In genomic region chr10:5608608-5609270, GRCh38 we compare ENCODE assay signal across 1 cellular context.
TF ChIP-seq lines count a peak whose summit lies in the region.

No MANE protein-coding gene starts in this region.

TF ChIP-seq in IMR-90, 13 proteins besides CTCF, POLR2A, EP300 and RAD21:
- TF ChIP-seq USF2 (IDR thresholded peaks at IDR 0.05; ENCODE audit: low read depth, low read length) = no peak
- TF ChIP-seq RFX5 (IDR thresholded peaks at IDR 0.05; ENCODE audit: low read depth, low read length) = no peak
- no peak for TF ChIP-seq FOS (IDR thresholded peaks at IDR 0.05; ENCODE audit: low read depth, low read length)
- no peak for TF ChIP-seq MAZ (IDR thresholded peaks at IDR 0.05; ENCODE audit: borderline replicate concordance, low read depth, low read length)
- TF ChIP-seq CHD1 (IDR thresholded peaks at IDR 0.05; ENCODE audit: low read depth, low read length) = no peak
- TF ChIP-seq RCOR1 (IDR thresholded peaks at IDR 0.05; ENCODE audit: insufficient replicate concordance, low read length) = no peak
- TF ChIP-seq SMC3 (IDR thresholded peaks at IDR 0.05; ENCODE audit: low read depth, low read length) = no peak
- TF ChIP-seq ELK1 (IDR thresholded peaks at IDR 0.05; ENCODE audit: borderline replicate concordance, low read depth, low read length) = no peak
- no peak for TF ChIP-seq MAFK (IDR thresholded peaks at IDR 0.05; ENCODE audit: low read depth, low read length)
TF ChIP-seq in IMR-90: peak in this region for 0.
